In the genomic region with DNA sequence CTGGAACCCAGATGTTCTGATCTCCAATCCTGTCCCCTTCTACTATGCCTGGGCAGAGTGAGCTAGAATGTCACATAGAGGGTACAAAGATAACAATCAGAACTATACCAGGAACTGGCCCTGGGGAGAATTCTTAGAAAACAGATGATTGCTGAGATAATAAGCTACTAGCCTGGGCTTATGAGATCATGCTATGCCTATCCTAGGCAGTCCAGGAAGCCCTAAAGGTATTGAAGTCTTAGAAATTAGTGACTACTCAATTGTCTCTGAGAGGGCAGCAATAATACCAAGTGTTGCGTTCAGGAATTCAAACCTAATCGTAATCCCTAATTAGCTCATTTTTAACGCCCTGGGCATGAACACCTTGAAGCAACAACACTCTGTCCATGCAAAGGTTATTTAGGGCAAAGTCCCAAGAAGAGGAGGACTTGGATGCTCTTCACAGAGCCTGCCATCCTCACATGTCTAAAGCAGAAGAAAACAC, we compare ENCODE assay signal across 1 cellular context.
A peak's percentile ranks its signal among the peaks of the same experiment; 100 is the strongest.
TF ChIP-seq lines count a peak whose summit lies in the region.

No MANE protein-coding gene starts in this region.

TF ChIP-seq in SK-N-SH treated with all-trans-retinoic acid at 6 μM for 48 hours, 23 proteins besides CTCF, POLR2A, EP300 and RAD21 (continued from another document):
- TF ChIP-seq, protein P1, sequence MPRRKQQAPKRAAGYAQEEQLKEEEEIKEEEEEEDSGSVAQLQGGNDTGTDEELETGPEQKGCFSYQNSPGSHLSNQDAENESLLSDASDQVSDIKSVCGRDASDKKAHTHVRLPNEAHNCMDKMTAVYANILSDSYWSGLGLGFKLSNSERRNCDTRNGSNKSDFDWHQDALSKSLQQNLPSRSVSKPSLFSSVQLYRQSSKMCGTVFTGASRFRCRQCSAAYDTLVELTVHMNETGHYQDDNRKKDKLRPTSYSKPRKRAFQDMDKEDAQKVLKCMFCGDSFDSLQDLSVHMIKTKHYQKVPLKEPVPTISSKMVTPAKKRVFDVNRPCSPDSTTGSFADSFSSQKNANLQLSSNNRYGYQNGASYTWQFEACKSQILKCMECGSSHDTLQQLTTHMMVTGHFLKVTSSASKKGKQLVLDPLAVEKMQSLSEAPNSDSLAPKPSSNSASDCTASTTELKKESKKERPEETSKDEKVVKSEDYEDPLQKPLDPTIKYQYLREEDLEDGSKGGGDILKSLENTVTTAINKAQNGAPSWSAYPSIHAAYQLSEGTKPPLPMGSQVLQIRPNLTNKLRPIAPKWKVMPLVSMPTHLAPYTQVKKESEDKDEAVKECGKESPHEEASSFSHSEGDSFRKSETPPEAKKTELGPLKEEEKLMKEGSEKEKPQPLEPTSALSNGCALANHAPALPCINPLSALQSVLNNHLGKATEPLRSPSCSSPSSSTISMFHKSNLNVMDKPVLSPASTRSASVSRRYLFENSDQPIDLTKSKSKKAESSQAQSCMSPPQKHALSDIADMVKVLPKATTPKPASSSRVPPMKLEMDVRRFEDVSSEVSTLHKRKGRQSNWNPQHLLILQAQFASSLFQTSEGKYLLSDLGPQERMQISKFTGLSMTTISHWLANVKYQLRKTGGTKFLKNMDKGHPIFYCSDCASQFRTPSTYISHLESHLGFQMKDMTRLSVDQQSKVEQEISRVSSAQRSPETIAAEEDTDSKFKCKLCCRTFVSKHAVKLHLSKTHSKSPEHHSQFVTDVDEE (CRISPR knock-in tag; IDR thresholded peaks at IDR 0.05): peak; percentile 49; the same call in 1 of the 2 replicates
- TF ChIP-seq, protein P2, sequence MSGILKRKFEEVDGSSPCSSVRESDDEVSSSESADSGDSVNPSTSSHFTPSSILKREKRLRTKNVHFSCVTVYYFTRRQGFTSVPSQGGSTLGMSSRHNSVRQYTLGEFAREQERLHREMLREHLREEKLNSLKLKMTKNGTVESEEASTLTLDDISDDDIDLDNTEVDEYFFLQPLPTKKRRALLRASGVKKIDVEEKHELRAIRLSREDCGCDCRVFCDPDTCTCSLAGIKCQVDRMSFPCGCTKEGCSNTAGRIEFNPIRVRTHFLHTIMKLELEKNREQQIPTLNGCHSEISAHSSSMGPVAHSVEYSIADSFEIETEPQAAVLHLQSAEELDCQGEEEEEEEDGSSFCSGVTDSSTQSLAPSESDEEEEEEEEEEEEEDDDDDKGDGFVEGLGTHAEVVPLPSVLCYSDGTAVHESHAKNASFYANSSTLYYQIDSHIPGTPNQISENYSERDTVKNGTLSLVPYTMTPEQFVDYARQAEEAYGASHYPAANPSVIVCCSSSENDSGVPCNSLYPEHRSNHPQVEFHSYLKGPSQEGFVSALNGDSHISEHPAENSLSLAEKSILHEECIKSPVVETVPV (CRISPR knock-in tag; IDR thresholded peaks at IDR 0.05): no peak
- TF ChIP-seq ZFP30 (CRISPR knock-in tag; IDR thresholded peaks at IDR 0.05) (no peak), ZFP3 (CRISPR knock-in tag; IDR thresholded peaks at IDR 0.05) (no peak), RARB (CRISPR knock-in tag; IDR thresholded peaks at IDR 0.05) (no peak), PPARA (CRISPR knock-in tag; IDR thresholded peaks at IDR 0.05; ENCODE audit: borderline replicate concordance) (0 out of 2 replicates have a peak, but pooled peaks have one; percentile 54), BACH2 (CRISPR knock-in tag; IDR thresholded peaks at IDR 0.05; ENCODE audit: borderline replicate concordance) (no peak)
- TF ChIP-seq, protein P3, sequence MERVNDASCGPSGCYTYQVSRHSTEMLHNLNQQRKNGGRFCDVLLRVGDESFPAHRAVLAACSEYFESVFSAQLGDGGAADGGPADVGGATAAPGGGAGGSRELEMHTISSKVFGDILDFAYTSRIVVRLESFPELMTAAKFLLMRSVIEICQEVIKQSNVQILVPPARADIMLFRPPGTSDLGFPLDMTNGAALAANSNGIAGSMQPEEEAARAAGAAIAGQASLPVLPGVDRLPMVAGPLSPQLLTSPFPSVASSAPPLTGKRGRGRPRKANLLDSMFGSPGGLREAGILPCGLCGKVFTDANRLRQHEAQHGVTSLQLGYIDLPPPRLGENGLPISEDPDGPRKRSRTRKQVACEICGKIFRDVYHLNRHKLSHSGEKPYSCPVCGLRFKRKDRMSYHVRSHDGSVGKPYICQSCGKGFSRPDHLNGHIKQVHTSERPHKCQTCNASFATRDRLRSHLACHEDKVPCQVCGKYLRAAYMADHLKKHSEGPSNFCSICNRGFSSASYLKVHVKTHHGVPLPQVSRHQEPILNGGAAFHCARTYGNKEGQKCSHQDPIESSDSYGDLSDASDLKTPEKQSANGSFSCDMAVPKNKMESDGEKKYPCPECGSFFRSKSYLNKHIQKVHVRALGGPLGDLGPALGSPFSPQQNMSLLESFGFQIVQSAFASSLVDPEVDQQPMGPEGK (CRISPR knock-in tag; IDR thresholded peaks at IDR 0.05; ENCODE audit: borderline replicate concordance): no peak
